ENCODE assay signal across 1 cellular context in the genomic region with DNA sequence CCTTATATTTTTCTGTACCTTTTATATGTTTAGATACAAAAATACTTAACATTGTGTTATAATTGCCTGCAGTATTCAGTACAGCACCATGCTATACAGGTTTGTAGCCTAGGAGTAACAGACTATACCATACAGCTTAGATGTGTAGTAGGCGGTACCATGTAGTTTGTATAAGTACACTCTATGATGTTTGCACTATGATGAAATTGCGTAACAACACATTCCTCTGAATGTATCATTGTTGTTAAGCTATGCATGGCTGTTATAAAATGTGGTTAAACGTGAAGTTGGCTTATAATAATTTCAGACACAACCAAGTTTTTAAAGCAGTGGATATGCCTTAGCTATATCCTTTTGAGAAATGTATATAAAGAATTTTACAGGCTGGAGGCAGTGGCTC.
TF ChIP-seq lines count a peak whose summit lies in the region.

No MANE protein-coding gene starts in this region.

TF ChIP-seq in HepG2, 621 proteins besides CTCF, POLR2A, EP300 and RAD21 (continued from another document):
- TF ChIP-seq ZNF451 (CRISPR knock-in tag; IDR thresholded peaks at IDR 0.05) (no peak), KLF9 (CRISPR knock-in tag; IDR thresholded peaks at IDR 0.05; ENCODE audit: low read depth) (no peak), ZNF282 (IDR thresholded peaks at IDR 0.05; ENCODE audit: partially characterized antibody) (no peak), CENPBD1 (CRISPR knock-in tag; IDR thresholded peaks at IDR 0.05; ENCODE audit: borderline replicate concordance, low read depth) (no peak), ZSCAN20 (CRISPR knock-in tag; IDR thresholded peaks at IDR 0.05; ENCODE audit: borderline replicate concordance) (no peak), ZNF790 (CRISPR knock-in tag; IDR thresholded peaks at IDR 0.05; ENCODE audit: borderline replicate concordance) (no peak), PRPF4 (IDR thresholded peaks at IDR 0.05; ENCODE audit: low read depth, low read length, poor library complexity, severe bottlenecking) (no peak), AKAP8 (CRISPR knock-in tag; IDR thresholded peaks at IDR 0.05) (no peak), ZFP36 (IDR thresholded peaks at IDR 0.05; ENCODE audit: borderline replicate concordance, low read depth, low read length, partially characterized antibody) (no peak), KAT7 (CRISPR knock-in tag; IDR thresholded peaks at IDR 0.05; ENCODE audit: borderline replicate concordance) (no peak), ZNF205 (CRISPR knock-in tag; IDR thresholded peaks at IDR 0.05) (no peak), SETDB1 (CRISPR knock-in tag; IDR thresholded peaks at IDR 0.05; ENCODE audit: borderline replicate concordance) (no peak), HOXD1 (CRISPR knock-in tag; IDR thresholded peaks at IDR 0.05) (no peak), GABPB1 (CRISPR knock-in tag; IDR thresholded peaks at IDR 0.05) (no peak), NFKB2 (CRISPR knock-in tag; IDR thresholded peaks at IDR 0.05; ENCODE audit: borderline replicate concordance) (no peak), ZNF318 (CRISPR knock-in tag; IDR thresholded peaks at IDR 0.05) (no peak), CEBPG (CRISPR knock-in tag; IDR thresholded peaks at IDR 0.05) (peak; percentile 70), SPEN (CRISPR knock-in tag; IDR thresholded peaks at IDR 0.05; ENCODE audit: low read depth) (no peak)
- TF ChIP-seq, protein P1, sequence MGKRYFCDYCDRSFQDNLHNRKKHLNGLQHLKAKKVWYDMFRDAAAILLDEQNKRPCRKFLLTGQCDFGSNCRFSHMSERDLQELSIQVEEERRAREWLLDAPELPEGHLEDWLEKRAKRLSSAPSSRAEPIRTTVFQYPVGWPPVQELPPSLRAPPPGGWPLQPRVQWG (CRISPR knock-in tag; IDR thresholded peaks at IDR 0.05; ENCODE audit: borderline replicate concordance, low read depth), result no peak
- TF ChIP-seq, protein P2, sequence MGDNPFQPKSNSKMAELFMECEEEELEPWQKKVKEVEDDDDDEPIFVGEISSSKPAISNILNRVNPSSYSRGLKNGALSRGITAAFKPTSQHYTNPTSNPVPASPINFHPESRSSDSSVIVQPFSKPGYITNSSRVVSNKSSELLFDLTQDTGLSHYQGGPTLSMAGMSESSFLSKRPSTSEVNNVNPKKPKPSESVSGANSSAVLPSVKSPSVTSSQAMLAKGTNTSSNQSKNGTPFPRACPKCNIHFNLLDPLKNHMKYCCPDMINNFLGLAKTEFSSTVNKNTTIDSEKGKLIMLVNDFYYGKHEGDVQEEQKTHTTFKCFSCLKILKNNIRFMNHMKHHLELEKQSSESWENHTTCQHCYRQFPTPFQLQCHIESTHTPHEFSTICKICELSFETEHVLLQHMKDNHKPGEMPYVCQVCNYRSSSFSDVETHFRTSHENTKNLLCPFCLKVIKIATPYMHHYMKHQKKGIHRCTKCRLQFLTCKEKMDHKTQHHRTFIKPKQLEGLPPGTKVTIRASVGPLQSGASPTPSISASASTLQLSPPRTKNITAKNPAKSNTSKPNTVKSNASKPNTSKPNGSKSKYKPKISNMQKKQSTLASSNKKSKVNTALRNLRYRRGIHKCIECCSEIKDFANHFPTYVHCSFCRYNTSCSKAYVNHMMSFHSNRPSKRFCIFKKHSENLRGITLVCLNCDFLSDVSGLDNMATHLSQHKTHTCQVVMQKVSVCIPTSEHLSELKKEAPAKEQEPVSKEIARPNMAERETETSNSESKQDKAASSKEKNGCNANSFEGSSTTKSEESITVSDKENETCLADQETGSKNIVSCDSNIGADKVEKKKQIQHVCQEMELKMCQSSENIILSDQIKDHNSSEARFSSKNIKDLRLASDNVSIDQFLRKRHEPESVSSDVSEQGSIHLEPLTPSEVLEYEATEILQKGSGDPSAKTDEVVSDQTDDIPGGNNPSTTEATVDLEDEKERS (CRISPR knock-in tag; IDR thresholded peaks at IDR 0.05), result no peak
- TF ChIP-seq, protein P3, sequence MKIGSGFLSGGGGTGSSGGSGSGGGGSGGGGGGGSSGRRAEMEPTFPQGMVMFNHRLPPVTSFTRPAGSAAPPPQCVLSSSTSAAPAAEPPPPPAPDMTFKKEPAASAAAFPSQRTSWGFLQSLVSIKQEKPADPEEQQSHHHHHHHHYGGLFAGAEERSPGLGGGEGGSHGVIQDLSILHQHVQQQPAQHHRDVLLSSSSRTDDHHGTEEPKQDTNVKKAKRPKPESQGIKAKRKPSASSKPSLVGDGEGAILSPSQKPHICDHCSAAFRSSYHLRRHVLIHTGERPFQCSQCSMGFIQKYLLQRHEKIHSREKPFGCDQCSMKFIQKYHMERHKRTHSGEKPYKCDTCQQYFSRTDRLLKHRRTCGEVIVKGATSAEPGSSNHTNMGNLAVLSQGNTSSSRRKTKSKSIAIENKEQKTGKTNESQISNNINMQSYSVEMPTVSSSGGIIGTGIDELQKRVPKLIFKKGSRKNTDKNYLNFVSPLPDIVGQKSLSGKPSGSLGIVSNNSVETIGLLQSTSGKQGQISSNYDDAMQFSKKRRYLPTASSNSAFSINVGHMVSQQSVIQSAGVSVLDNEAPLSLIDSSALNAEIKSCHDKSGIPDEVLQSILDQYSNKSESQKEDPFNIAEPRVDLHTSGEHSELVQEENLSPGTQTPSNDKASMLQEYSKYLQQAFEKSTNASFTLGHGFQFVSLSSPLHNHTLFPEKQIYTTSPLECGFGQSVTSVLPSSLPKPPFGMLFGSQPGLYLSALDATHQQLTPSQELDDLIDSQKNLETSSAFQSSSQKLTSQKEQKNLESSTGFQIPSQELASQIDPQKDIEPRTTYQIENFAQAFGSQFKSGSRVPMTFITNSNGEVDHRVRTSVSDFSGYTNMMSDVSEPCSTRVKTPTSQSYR (CRISPR knock-in tag; IDR thresholded peaks at IDR 0.05; ENCODE audit: borderline replicate concordance), result no peak
